In genomic region chr2:57542081-57542480, GRCh38 we compare ENCODE assay signal across 1 cellular context.
TF ChIP-seq lines count a peak whose summit lies in the region.

No MANE protein-coding gene starts in this region.

TF ChIP-seq in H1, 55 proteins besides CTCF, POLR2A, EP300 and RAD21 (continued from another document):
- TF ChIP-seq CHD7 (IDR thresholded peaks at IDR 0.05; ENCODE audit: insufficient replicate concordance, low read length) (no peak), HDAC6 (IDR thresholded peaks at IDR 0.05; ENCODE audit: low read depth, low read length) (no peak), EZH2 (IDR thresholded peaks at IDR 0.05; ENCODE audit: low read depth, low read length, severe bottlenecking) (no peak), E2F6 (IDR thresholded peaks at IDR 0.05) (no peak)
